ENCODE assay signal across 1 cellular context in genomic region chr19:6047741-6048231, GRCh38.
TF ChIP-seq lines count a peak whose summit lies in the region.

No MANE protein-coding gene starts in this region.

TF ChIP-seq in HCT116, 20 proteins besides CTCF, POLR2A, EP300 and RAD21 (continued from another document):
- TF ChIP-seq REST (IDR thresholded peaks at IDR 0.05; ENCODE audit: low read depth) (no peak), ZFX (IDR thresholded peaks at IDR 0.05) (no peak), CEBPB (IDR thresholded peaks at IDR 0.05; ENCODE audit: low read depth) (no peak), EGR1 (IDR thresholded peaks at IDR 0.05; ENCODE audit: low read depth) (no peak), EZH2phosphoT487 (IDR thresholded peaks at IDR 0.05; ENCODE audit: borderline replicate concordance) (no peak), ATF3 (IDR thresholded peaks at IDR 0.05) (no peak), MAX (IDR thresholded peaks at IDR 0.05) (no peak), ZNF274 (IDR thresholded peaks at IDR 0.05; ENCODE audit: low read depth, low read length) (no peak), POLR2AphosphoS5 (IDR thresholded peaks at IDR 0.05; ENCODE audit: low read depth, low read length) (no peak), TCF7L2 (IDR thresholded peaks at IDR 0.05; ENCODE audit: borderline replicate concordance, extremely low read depth, insufficient read depth, insufficient read length) (no peak)
TF ChIP-seq in HCT116: peak in this region for 0.
